8 cellular contexts compared by ENCODE assay signal in the genomic region with DNA sequence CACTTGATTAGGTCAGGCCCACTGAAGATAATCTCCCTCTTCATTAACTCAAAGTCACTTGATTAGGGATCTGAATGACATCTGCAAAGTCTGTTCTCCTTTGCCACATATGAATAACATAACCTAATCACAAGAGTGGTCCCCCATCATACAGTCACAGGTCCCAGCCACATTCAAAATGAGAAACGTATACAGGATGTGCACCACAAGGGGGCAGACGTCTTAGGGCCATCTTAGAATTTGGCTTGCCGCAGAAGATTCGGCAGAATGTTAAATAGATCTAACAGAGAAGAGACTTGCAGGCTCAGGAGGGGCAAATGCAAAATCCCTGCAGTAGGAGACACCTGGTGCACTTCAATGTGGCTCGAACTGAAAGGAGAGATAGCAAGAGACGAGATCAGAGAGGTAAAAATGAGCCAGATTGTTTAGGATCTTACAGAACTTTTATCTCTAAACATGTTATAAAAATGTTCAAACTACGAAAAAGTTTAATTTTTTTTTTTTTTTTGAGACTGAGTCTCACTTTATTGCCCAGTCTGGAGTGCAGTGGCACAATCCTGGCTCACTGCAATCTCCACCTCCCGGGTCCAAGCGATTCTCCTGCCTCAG. TPM values are rescaled to one million over a fixed set of nuclear protein-coding genes. Genes with fewer than 3 reads are reported as not detected.
DNase-seq lines count a peak whose midpoint lies in the region; ATAC-seq and TF ChIP-seq lines count a peak whose summit lies in the region.

No MANE protein-coding gene starts in this region.

- H3K27me3 ChIP-seq in CD4-positive, CD25-positive, alpha-beta regulatory T cell (ENCODE audit: control insufficient read depth, insufficient read depth, low read length), result no peaks in the 10 kb centered on the region
- H3K27me3 ChIP-seq in Loucy (ENCODE audit: insufficient read depth, low read length, poor library complexity, severe bottlenecking), result no peaks in the 10 kb centered on the region
- no peaks in the 10 kb centered on the region for H3K27me3 ChIP-seq in colonic mucosa

- H3K27ac ChIP-seq in CD4-positive, CD25-positive, alpha-beta regulatory T cell (ENCODE audit: insufficient read depth, low read length, poor library complexity, severe bottlenecking), result no peak overlapping the region
- H3K27ac ChIP-seq in colonic mucosa, result no peak overlapping the region

- H3K27me3 Mint-ChIP-seq in CD4-positive, CD25-positive, alpha-beta regulatory T cell, result peaks cover 60% of the 10 kb centered on the region
- H3K27me3 Mint-ChIP-seq in mesothelial cell of epicardium (ENCODE audit: low read depth), result peaks cover 2% of the 10 kb centered on the region
- H3K27me3 Mint-ChIP-seq in stimulated activated naive B cell treated with anti-CD40 and anti-IgM and Interleukin-4, amounts not matched to agents 10 μg/mL and 1 μg/mL and 100 μg/mL, for 72 hours, result peaks cover 6 to 11% of the 10 kb centered on the region in 2 donors

- H3K9ac ChIP-seq in Loucy (ENCODE audit: low read depth, low read length, poor library complexity, severe bottlenecking) (no peak overlapping the region), colonic mucosa (ENCODE audit: low read depth in 2 of 2, low read length in 2 of 2) (no peak overlapping the region)

- TF ChIP-seq CTCF in GM20000 (IDR thresholded peaks at IDR 0.05; ENCODE audit: extremely low read depth, missing control alignments) (peak; percentile 48), Loucy (conservative IDR thresholded peaks at IDR 0.05; ENCODE audit: low read length) (peak; percentile 87), colonic mucosa (IDR thresholded peaks at IDR 0.05) (peak; percentile 56), mesothelial cell of epicardium (IDR thresholded peaks at IDR 0.05; ENCODE audit: unreplicated experiment) (peak; percentile 27)

- H3K9me3 ChIP-seq in CD4-positive, CD25-positive, alpha-beta regulatory T cell (ENCODE audit: control insufficient read depth in 2 of 2, low read length in 2 of 2), result no peaks in the 10 kb centered on the region
- no peaks in the 10 kb centered on the region for H3K9me3 ChIP-seq in Loucy (ENCODE audit: insufficient read depth, low read depth, low read length)
- no peaks in the 10 kb centered on the region for H3K9me3 ChIP-seq in colonic mucosa

- no peak overlapping the region for H2AFZ ChIP-seq in Loucy (ENCODE audit: low read length)

- intact Hi-C loops in colonic mucosa (cut with DNase I), result no loop called here

- H4K20me1 ChIP-seq in Loucy (ENCODE audit: insufficient read depth, low read length, poor library complexity, severe bottlenecking), result no peaks in the 10 kb centered on the region

- H3K79me2 ChIP-seq in Loucy (ENCODE audit: insufficient read depth, low read length), result no peaks in the 10 kb centered on the region

- H3K4me1 Mint-ChIP-seq in CD4-positive, CD25-positive, alpha-beta regulatory T cell, result peaks cover 2 to 6% (median 5%) of the 10 kb centered on the region in 4 donors
- peaks cover 7% of the 10 kb centered on the region for H3K4me1 Mint-ChIP-seq in mesothelial cell of epicardium
- peaks cover 3 to 6% of the 10 kb centered on the region in 2 donors for H3K4me1 Mint-ChIP-seq in stimulated activated naive B cell treated with anti-CD40 and anti-IgM and Interleukin-4, amounts not matched to agents 10 μg/mL and 1 μg/mL and 100 μg/mL, for 72 hours

- H3K27ac Mint-ChIP-seq in CD4-positive, CD25-positive, alpha-beta regulatory T cell, result peak overlapping the region in 1 of 3 donors; percentile 8
- no peak overlapping the region for H3K27ac Mint-ChIP-seq in mesothelial cell of epicardium
- H3K27ac Mint-ChIP-seq in stimulated activated naive B cell treated with anti-CD40 and anti-IgM and Interleukin-4, amounts not matched to agents 10 μg/mL and 1 μg/mL and 100 μg/mL, for 72 hours, result no peak overlapping the region

- no peaks in the 10 kb centered on the region for H3K36me3 ChIP-seq in CD4-positive, CD25-positive, alpha-beta regulatory T cell (ENCODE audit: control insufficient read depth, insufficient read depth, low read length)
- no peaks in the 10 kb centered on the region for H3K36me3 ChIP-seq in Loucy (ENCODE audit: insufficient read depth, low read length)
- no peaks in the 10 kb centered on the region for H3K36me3 ChIP-seq in colonic mucosa

- peaks cover 3% of the 10 kb centered on the region for H3K4me1 ChIP-seq in CD4-positive, CD25-positive, alpha-beta regulatory T cell (ENCODE audit: control insufficient read depth, insufficient read depth, low read length, poor library complexity, severe bottlenecking)
- H3K4me1 ChIP-seq in Loucy (ENCODE audit: insufficient read depth, low read length, poor library complexity, severe bottlenecking) (no peaks in the 10 kb centered on the region), colonic mucosa (no peaks in the 10 kb centered on the region)

- H3K4me3 Mint-ChIP-seq in CD4-positive, CD25-positive, alpha-beta regulatory T cell, result no peak overlapping the region
- no peak overlapping the region for H3K4me3 Mint-ChIP-seq in mesothelial cell of epicardium
- H3K4me3 Mint-ChIP-seq in stimulated activated naive B cell treated with anti-CD40 and anti-IgM and Interleukin-4, amounts not matched to agents 10 μg/mL and 1 μg/mL and 100 μg/mL, for 72 hours, result no peak overlapping the region

- H3K9me3 Mint-ChIP-seq in CD4-positive, CD25-positive, alpha-beta regulatory T cell, result no peaks in the 10 kb centered on the region
- peaks cover 4% of the 10 kb centered on the region for H3K9me3 Mint-ChIP-seq in mesothelial cell of epicardium
- peaks cover 0 to 4% of the 10 kb centered on the region in 2 donors for H3K9me3 Mint-ChIP-seq in stimulated activated naive B cell treated with anti-CD40 and anti-IgM and Interleukin-4, amounts not matched to agents 10 μg/mL and 1 μg/mL and 100 μg/mL, for 72 hours

- ATAC-seq in CD4-positive, CD25-positive, alpha-beta regulatory T cell (ENCODE audit: low read depth in 2 of 2), result peak; percentile 92 to 93
- ATAC-seq in stimulated activated naive B cell treated with anti-CD40 and anti-IgM and Interleukin-4, amounts not matched to agents 10 μg/mL and 1 μg/mL and 100 μg/mL, for 72 hours (replicated peaks), result peak; percentile 73 to 74
- no peak for ATAC-seq in HG03025 (IDR thresholded peaks at IDR 0.05; ENCODE audit: low FRiP score, unreplicated experiment)

- no peak overlapping the region for H3K4me3 ChIP-seq in CD4-positive, CD25-positive, alpha-beta regulatory T cell (ENCODE audit: low read depth, low read length)
- H3K4me3 ChIP-seq in Loucy (ENCODE audit: low read length, poor library complexity, severe bottlenecking) (no peak overlapping the region), colonic mucosa (no peak overlapping the region)

- no peaks in the 10 kb centered on the region for H3F3A ChIP-seq in Loucy (ENCODE audit: low read depth)

- DNase-seq in CD4-positive, CD25-positive, alpha-beta regulatory T cell, result peak; percentile 42 to 86 (median 58)
- DNase-seq in GM20000 (ENCODE audit: low spot score), result peak; percentile 55
- peak; percentile 67 to 74 for DNase-seq in activated CD4-positive, alpha-beta T cell treated with anti-CD3 and anti-CD28 coated beads for 4 hours
- peak; percentile 41 for DNase-seq in colonic mucosa
- DNase-seq in mesothelial cell of epicardium (ENCODE audit: low spot score in 2 of 2, unreplicated experiment in 2 of 2), result no peak
- DNase-seq in stimulated activated naive B cell treated with anti-CD40 and anti-IgM and Interleukin-4, amounts not matched to agents 10 μg/mL and 1 μg/mL and 100 μg/mL, for 72 hours, result no peak

- H3K36me3 Mint-ChIP-seq in CD4-positive, CD25-positive, alpha-beta regulatory T cell, result no peaks in the 10 kb centered on the region
- no peaks in the 10 kb centered on the region for H3K36me3 Mint-ChIP-seq in mesothelial cell of epicardium
- H3K36me3 Mint-ChIP-seq in stimulated activated naive B cell treated with anti-CD40 and anti-IgM and Interleukin-4, amounts not matched to agents 10 μg/mL and 1 μg/mL and 100 μg/mL, for 72 hours, result no peaks in the 10 kb centered on the region

- no peaks in the 10 kb centered on the region for H3K9me2 ChIP-seq in Loucy (replicated peaks; ENCODE audit: low read depth, low read length)

- H3K4me2 ChIP-seq in Loucy (ENCODE audit: low read depth, low read length, poor library complexity, severe bottlenecking), result no peak overlapping the region

RNA-seq across cellular contexts. Expression of a gene that starts 10.4 kb away (rescaled TPM):
- total RNA-seq in CD4-positive, CD25-positive, alpha-beta regulatory T cell, result 47.7 TPM
- polyA plus RNA-seq in CD4-positive, CD25-positive, alpha-beta regulatory T cell, result 10 to 100 TPM; 61.1 to 68.9 (median 67.0) TPM
- total RNA-seq in colonic mucosa (10 to 100 TPM; 26.9 to 33.0 TPM), mesothelial cell of epicardium (44.7 to 47.2 TPM (median 47.1 TPM) in 3 replicates)

RNA-seq across cellular contexts. Expression of a gene that starts 59.4 kb away (rescaled TPM):
- 142 TPM for total RNA-seq in CD4-positive, CD25-positive, alpha-beta regulatory T cell
- polyA plus RNA-seq in CD4-positive, CD25-positive, alpha-beta regulatory T cell, result 1 to 10 TPM; 1.3 to 5.1 (median 2.3) TPM
- total RNA-seq in colonic mucosa (10 to 100 TPM in 1 of 2 donors, 1 to 10 TPM in 1; 6.2 to 22.0 TPM), mesothelial cell of epicardium (14.8 to 16.0 TPM (median 16.0 TPM) in 3 replicates)

Comparison
In these comparisons a context has a peak if more than half of its experiments do, and no peak if none do; other contexts are left out.
1. DNase-seq: peak in CD4-positive, CD25-positive, alpha-beta regulatory T cell (3 of 3), GM20000 (single experiment), activated CD4-positive, alpha-beta T cell treated with anti-CD3 and anti-CD28 coated beads for 4 hours (2 of 2) and colonic mucosa (single experiment); none in mesothelial cell of epicardium (0 of 2) and stimulated activated naive B cell treated with anti-CD40 and anti-IgM and Interleukin-4, amounts not matched to agents 10 μg/mL and 1 μg/mL and 100 μg/mL, for 72 hours (single experiment).
2. CTCF ChIP-seq: peak in every context shown above with its lines; median percentile 87 in Loucy; 56 in colonic mucosa; 48 in GM20000; 27 in mesothelial cell of epicardium.